In genomic region chr2:50006327-50006726, GRCh38 we compare ENCODE assay signal across 19 cellular contexts.
"Had no signal": no experiment of that assay in that cellular context is flagged by ENCODE, and none has a peak within 500 bp of the region (broad histone marks: within the 10 kb centered on the region; RNA-seq: fewer than 3 reads in every experiment).

No MANE protein-coding gene starts in this region.

- H3K36me3 Mint-ChIP-seq: naive thymus-derived CD4-positive, alpha-beta T cell had no signal

- H3K36me3 ChIP-seq: esophagus squamous epithelium, gastroesophageal sphincter, neutrophil, spleen, stomach, thoracic aorta, transverse colon had no signal

- DNase-seq: effector memory CD8-positive, alpha-beta T cell; esophagus squamous epithelium; foreskin fibroblast; glutamatergic neuron; kidney glomerular epithelial cell; naive thymus-derived CD4-positive, alpha-beta T cell; posterior cingulate gyrus; spleen; stimulated activated CD4-positive, alpha-beta T cell treated with anti-CD3 and anti-CD28 coated beads, Interleukin-15, amount 100 ng/mL, for 24 hours; stimulated activated CD4-positive, alpha-beta T cell treated with anti-CD3 and anti-CD28 coated beads, Interleukin-1b, Interleukin-23, amount 100 ng/mL, for 48 hours; stimulated activated CD4-positive, alpha-beta T cell treated with anti-CD3 and anti-CD28 coated beads, Interleukin-4, amount 100 ng/mL, for 24 hours; stimulated activated naive CD4-positive, alpha-beta T cell; stomach; substantia nigra; transverse colon had no signal

- H3K4me3 Mint-ChIP-seq: effector memory CD8-positive, alpha-beta T cell; naive thymus-derived CD4-positive, alpha-beta T cell had no signal

- H3K27ac ChIP-seq: esophagus squamous epithelium, gastroesophageal sphincter, neutrophil, spleen, stomach, thoracic aorta, transverse colon had no signal

- ATAC-seq: effector memory CD8-positive, alpha-beta T cell; gastroesophageal sphincter; naive thymus-derived CD4-positive, alpha-beta T cell; sciatic nerve had no signal

- H3K4me1 ChIP-seq: esophagus squamous epithelium, gastroesophageal sphincter, spleen, stomach, transverse colon had no signal

- H3K27me3 Mint-ChIP-seq: effector memory CD8-positive, alpha-beta T cell had no signal

- H3K4me1 Mint-ChIP-seq: naive thymus-derived CD4-positive, alpha-beta T cell had no signal

- H3K4me3 ChIP-seq: esophagus squamous epithelium, gastroesophageal sphincter, spleen, stomach, thoracic aorta, transverse colon had no signal

- H3K9me3 ChIP-seq: esophagus squamous epithelium, gastroesophageal sphincter, neutrophil, thoracic aorta, transverse colon had no signal

- H3K27me3 ChIP-seq: esophagus squamous epithelium, gastroesophageal sphincter, neutrophil, spleen, stomach, transverse colon had no signal

- H3K27ac Mint-ChIP-seq: effector memory CD8-positive, alpha-beta T cell; naive thymus-derived CD4-positive, alpha-beta T cell had no signal
